ENCODE assay signal across 8 cellular contexts in the genomic region with DNA sequence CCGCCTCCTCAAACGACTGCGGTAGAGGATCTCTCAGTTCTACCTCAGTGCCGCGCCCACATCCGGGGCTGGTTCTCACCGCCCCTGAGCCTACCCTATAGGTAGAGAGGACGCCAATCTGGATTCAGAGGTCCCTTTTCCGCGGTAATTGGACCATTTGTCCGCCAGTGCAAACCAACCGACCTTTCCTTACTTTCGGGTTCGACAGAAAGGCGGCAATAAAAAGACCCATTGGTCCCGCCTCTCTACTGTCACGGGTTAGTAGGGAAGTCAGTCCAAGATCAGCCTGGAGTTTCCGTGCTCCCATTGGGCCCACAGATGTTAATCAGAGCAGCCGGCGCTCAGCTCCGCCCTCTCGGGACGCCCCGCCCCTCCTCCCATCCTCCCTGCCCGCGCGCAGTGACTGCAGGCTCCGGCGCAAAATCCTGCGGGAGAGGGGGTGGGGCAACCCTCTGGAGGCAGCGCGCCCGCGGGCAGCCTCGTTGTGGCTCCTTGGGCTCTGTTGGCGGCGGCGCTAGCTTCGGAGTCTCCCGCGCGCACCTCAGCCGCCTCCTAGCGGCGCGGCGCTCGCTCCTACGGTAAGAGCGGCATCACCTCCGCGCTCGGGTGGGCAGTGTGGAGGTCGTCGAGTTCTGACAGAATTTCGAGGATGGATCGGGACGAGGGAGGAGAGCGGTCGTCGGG. TPM values are rescaled to one million over a fixed set of nuclear protein-coding genes. Genes with fewer than 3 reads are reported as not detected.
DNase-seq lines count a peak whose midpoint lies in the region; ATAC-seq and TF ChIP-seq lines count a peak whose summit lies in the region.

Gene PHTF2 (plus strand): TSS at position 380 of the 684 bp plus-strand sequence.
Gene TMEM60 (minus strand): TSS at position 41 of the 684 bp plus-strand sequence. CDS start 4,061 bp downstream, outside the sequence.

- H3K4me3 Mint-ChIP-seq in WTC11 = peak within 1 kb of the TSS; percentile 99

- H3K27ac Mint-ChIP-seq in WTC11 = peak within 1 kb of the TSS; percentile 95

- no peaks in the 10 kb centered on the region for H3K9me3 ChIP-seq in smooth muscle cell (replicated peaks; ENCODE audit: low read depth)

- under 1% methylated on average over 60 of the region's 61 CpGs for WGBS in smooth muscle cell (ENCODE audit: low lambda C conversion rate)

- no peaks in the 10 kb centered on the region for H3K27me3 Mint-ChIP-seq in WTC11 (ENCODE audit: low read depth)

- TF ChIP-seq CTCF in AG09319 (IDR thresholded peaks at IDR 0.05; ENCODE audit: low read depth, low read length) = peak; percentile 57
- no peak for TF ChIP-seq CTCF in WTC11 (IDR thresholded peaks at IDR 0.05)
- peak; percentile 38 for TF ChIP-seq CTCF in smooth muscle cell (IDR thresholded peaks at IDR 0.05; ENCODE audit: borderline replicate concordance, insufficient read depth, poor library complexity, severe bottlenecking)

- peaks cover 4% of the 10 kb centered on the region for H3F3A ChIP-seq in smooth muscle cell (ENCODE audit: low read depth)

- H3K36me3 Mint-ChIP-seq in WTC11 = peaks cover 7% of the 10 kb centered on the region; the same call in 1 of the 2 replicates

- POLR2A ChIA-PET in WTC11 (lab: Charles Lee) = interaction anchor here (0.5 kb wide), 1 partner anchor 169 kb away, joined by 4 read pairs; no protein-coding TSS in a partner anchor

- H3K27me3 ChIP-seq in smooth muscle cell (ENCODE audit: low read depth) = no peaks in the 10 kb centered on the region

- peaks cover 21% of the 10 kb centered on the region for H3K4me1 ChIP-seq in smooth muscle cell (ENCODE audit: low read depth)

- peak; percentile 72 for TF ChIP-seq POLR2A in GM18951 (IDR thresholded peaks at IDR 0.05; ENCODE audit: extremely low read depth, insufficient read depth, insufficient read length)

- CTCF ChIA-PET in WTC11 (lab: Charles Lee) = interaction anchor here (0.5 to 1.1 kb wide), 11 partner anchors 9 to 177 kb away, joined by 3 to 6 read pairs (median 3); no protein-coding TSS in a partner anchor

- peak; percentile 92 for ATAC-seq in HG03196 (IDR thresholded peaks at IDR 0.05; ENCODE audit: unreplicated experiment)
- peak; percentile 93 for ATAC-seq in WTC11

- peak; percentile 99 for DNase-seq in AG09319 (ENCODE audit: extremely low read depth, low read depth)
- DNase-seq in NCI-H226 = peak; percentile 100
- peak; percentile 99 for DNase-seq in WTC11 (ENCODE audit: low spot score)
- peak; percentile 79 to 100 (median 99) for DNase-seq in caudate nucleus (lab: John Stamatoyannopoulos, UW)
- peak; percentile 97 for DNase-seq in iPS-NIHi7 (ENCODE audit: extremely low spot score)
- peak; percentile 96 for DNase-seq in smooth muscle cell (lab: John Stamatoyannopoulos, UW; ENCODE audit: unreplicated experiment)

- no peaks in the 10 kb centered on the region for H3K9me3 Mint-ChIP-seq in WTC11

- no peaks in the 10 kb centered on the region for H3K36me3 ChIP-seq in smooth muscle cell (ENCODE audit: low read depth)

- peak within 1 kb of the TSS; percentile 86 for H3K9ac ChIP-seq in smooth muscle cell (ENCODE audit: low read depth)

- in situ Hi-C loops in GM18951 (cut with MboI; ENCODE audit: low sequenced_read_pairs, unreplicated experiment) = no loop called here

- H3K4me2 ChIP-seq in smooth muscle cell = peak within 1 kb of the TSS; percentile 89

- H4K20me1 ChIP-seq in smooth muscle cell (ENCODE audit: low read depth) = peaks cover 8% of the 10 kb centered on the region

- peaks cover 83% of the 10 kb centered on the region for H3K79me2 ChIP-seq in smooth muscle cell (ENCODE audit: low read depth)

- H2AFZ ChIP-seq in smooth muscle cell (ENCODE audit: low read depth) = peak within 1 kb of the TSS; percentile 85

- H3K27ac ChIP-seq in caudate nucleus (ENCODE audit: low read depth, low read length) (peak within 1 kb of the TSS; percentile 91), smooth muscle cell (ENCODE audit: low read depth) (peak within 1 kb of the TSS; percentile 73)

- peak within 1 kb of the TSS; percentile 93 for H3K4me3 ChIP-seq in smooth muscle cell

- peaks cover 29% of the 10 kb centered on the region for H3K4me1 Mint-ChIP-seq in WTC11

TF ChIP-seq in WTC11, 78 proteins besides CTCF, POLR2A, EP300 and RAD21 (continues in another document):
- TF ChIP-seq AFF4 (CRISPR knock-in tag; IDR thresholded peaks at IDR 0.05; ENCODE audit: borderline replicate concordance) (0 out of 2 replicates have a peak, but pooled peaks have one; percentile 62), HMGXB4 (CRISPR knock-in tag; IDR thresholded peaks at IDR 0.05) (peak; percentile 95), ZNF512 (CRISPR knock-in tag; IDR thresholded peaks at IDR 0.05; ENCODE audit: borderline replicate concordance) (no peak), ZNF138 (CRISPR knock-in tag; conservative IDR thresholded peaks at IDR 0.05) (no peak)

RNA-seq across cellular contexts. Expression of gene PHTF2, which starts in this region (rescaled TPM):
- total RNA-seq in WTC11 (2021) (17.9 to 20.1 TPM (median 19.7 TPM) in 3 replicates), smooth muscle cell (100 and 130 TPM in 2 replicates)
- polyA plus RNA-seq in smooth muscle cell = 56.5 and 66.6 TPM in 2 replicates

RNA-seq across cellular contexts. Expression of gene TMEM60, which starts in this region (rescaled TPM):
- 21.5 to 23.7 TPM (median 23.4 TPM) in 3 replicates for total RNA-seq in WTC11 (2021)
- 12.1 and 28.6 TPM in 2 replicates for total RNA-seq in smooth muscle cell
- polyA plus RNA-seq in smooth muscle cell = 22.5 and 28.0 TPM in 2 replicates

Comparison
In these comparisons a context has a peak if more than half of its experiments do, and no peak if none do; other contexts are left out.
1. Peak in every context shown above with its lines: DNase-seq, ATAC-seq, H3K4me3 ChIP-seq and H3K27ac ChIP-seq.